Comparison of ENCODE assay signal across 18 cellular contexts in genomic region chr4:41865981-41866798, GRCh38.
DNase-seq lines count a peak whose midpoint lies in the region; ATAC-seq lines count a peak whose summit lies in the region.
"Had no signal": no experiment of that assay in that cellular context is flagged by ENCODE, and none has a peak within 500 bp of the region (broad histone marks: within the 10 kb centered on the region; RNA-seq: fewer than 3 reads in every experiment).

No MANE protein-coding gene starts in this region.

- H3K27me3 ChIP-seq in NT2/D1 (ENCODE audit: insufficient read depth, insufficient read length) (peaks cover 94% of the 10 kb centered on the region), iPS-18a (ENCODE audit: control insufficient read depth, insufficient read depth, low read length) (peaks cover 97% of the 10 kb centered on the region)

- H3K9me3 ChIP-seq in ES-I3 (ENCODE audit: control insufficient read depth, insufficient read depth, low read length) (no peaks in the 10 kb centered on the region), NT2/D1 (ENCODE audit: insufficient read depth, low read length) (no peaks in the 10 kb centered on the region), iPS-18a (ENCODE audit: control insufficient read depth, low read depth, low read length) (no peaks in the 10 kb centered on the region)
- H3K9me3 ChIP-seq: gastrocnemius medialis, thoracic aorta had no signal

- H3K4me1 ChIP-seq in ES-I3 (ENCODE audit: insufficient read depth, low read length) (no peaks in the 10 kb centered on the region), NT2/D1 (ENCODE audit: insufficient read depth, insufficient read length) (no peaks in the 10 kb centered on the region), iPS-18a (ENCODE audit: control insufficient read depth, low read depth, low read length) (peaks cover 21% of the 10 kb centered on the region)

- no peaks in the 10 kb centered on the region for H3K36me3 ChIP-seq in ES-I3 (ENCODE audit: insufficient read depth, low read length)
- no peaks in the 10 kb centered on the region for H3K36me3 ChIP-seq in NT2/D1 (ENCODE audit: insufficient read depth, insufficient read length, low read length)
- H3K36me3 ChIP-seq in iPS-18a (ENCODE audit: control insufficient read depth, low read depth, low read length): no peaks in the 10 kb centered on the region
- H3K36me3 ChIP-seq: gastrocnemius medialis, thoracic aorta had no signal

- H3K9ac ChIP-seq in ES-I3 (ENCODE audit: low read depth, low read length) (peak overlapping the region; percentile 26; the same call in 1 of the 2 replicates), NT2/D1 (ENCODE audit: insufficient read length, low read depth) (no peak overlapping the region), iPS-18a (ENCODE audit: low read length) (no peak overlapping the region)

- no peak for DNase-seq in NT2/D1 (ENCODE audit: low read depth, low spot score)
- peak; percentile 70 for DNase-seq in retina
- no peak for DNase-seq in NCI-H510A treated with DMSO at 0.1 percent for 48 hours (lab: John Stamatoyannopoulos, UW)
- DNase-seq in HUDEP-2 (lab: John Stamatoyannopoulos, UW; ENCODE audit: unreplicated experiment in 76 of 76): no peak
- DNase-seq: activated CD8-positive, alpha-beta memory T cell treated with anti-CD3 and anti-CD28 coated beads for 24 hours; C1 segment of cervical spinal cord; DMS79; gastrocnemius medialis; NCI-H2081 treated with DMSO at 0.1 percent for 48 hours; NCI-H69; stimulated activated CD4-positive, alpha-beta T cell treated with anti-CD3 and anti-CD28 coated beads, Interleukin-4, amount 100 ng/mL, for 24 hours; stimulated activated CD8-positive, alpha-beta memory T cell treated with anti-CD3 and anti-CD28 coated beads, Interleukin-4, amount 100 ng/mL, for 48 hours had no signal

- no peak for ATAC-seq in GM21423 (IDR thresholded peaks at IDR 0.05; ENCODE audit: unreplicated experiment)
- ATAC-seq: gastrocnemius medialis had no signal

- H3K27ac ChIP-seq in iPS-18a (ENCODE audit: low read length): no peak overlapping the region
- H3K27ac ChIP-seq: epithelial cell of prostate, gastrocnemius medialis, thoracic aorta, VCaP had no signal

- H3K4me3 ChIP-seq in NT2/D1 (ENCODE audit: insufficient read length, low read depth): peak overlapping the region; percentile 11
- peak overlapping the region; percentile 47 for H3K4me3 ChIP-seq in iPS-18a (ENCODE audit: low read length)
- H3K4me3 ChIP-seq: thoracic aorta had no signal
